8 cellular contexts compared by ENCODE assay signal in genomic region chr21:36104306-36105300, GRCh38. TPM values are rescaled to one million over a fixed set of nuclear protein-coding genes. Genes with fewer than 3 reads are reported as not detected.
DNase-seq lines count a peak whose midpoint lies in the region; ATAC-seq and TF ChIP-seq lines count a peak whose summit lies in the region.

No MANE protein-coding gene starts in this region.

- no peak overlapping the region for H3K27ac Mint-ChIP-seq in progenitor cell of endocrine pancreas

- H3K4me1 Mint-ChIP-seq in progenitor cell of endocrine pancreas (ENCODE audit: low read depth) = no peaks in the 10 kb centered on the region

- DNase-seq in C1 segment of cervical spinal cord (lab: John Stamatoyannopoulos, UW) = peak in 11 of 14 donors; percentile 36 to 85 (median 76)
- DNase-seq in NOMO-1 treated with dmso at 0.1 percent for 144 hours (lab: John Stamatoyannopoulos, UW; ENCODE audit: unreplicated experiment) = peak; percentile 58
- peak; percentile 41 for DNase-seq in activated naive CD4-positive, alpha-beta T cell treated with Interleukin-2 at 50 U/mL for 16 hours
- DNase-seq in head of caudate nucleus = peak; percentile 62 to 96 (median 84)
- peak; percentile 15 for DNase-seq in progenitor cell of endocrine pancreas (ENCODE audit: low spot score, unreplicated experiment)
- peak; percentile 52 for DNase-seq in ureter (ENCODE audit: low spot score)

- no peak overlapping the region for H3K4me3 Mint-ChIP-seq in progenitor cell of endocrine pancreas (ENCODE audit: low read depth)

- peaks cover 11% of the 10 kb centered on the region for H3K9me3 Mint-ChIP-seq in progenitor cell of endocrine pancreas (ENCODE audit: low read depth)

- H3K36me3 Mint-ChIP-seq in progenitor cell of endocrine pancreas (ENCODE audit: insufficient read depth) = no peaks in the 10 kb centered on the region

- H3K27me3 Mint-ChIP-seq in progenitor cell of endocrine pancreas = peaks cover 41% of the 10 kb centered on the region

- peak; percentile 59 for TF ChIP-seq CTCF in progenitor cell of endocrine pancreas (IDR thresholded peaks at IDR 0.05; ENCODE audit: unreplicated experiment)

- intact Hi-C loops in head of caudate nucleus (cut with DNase I) = loop anchor here (5.0 kb wide), 1 partner anchor 42 kb away; the partner anchor contains the start of gene SETD4

- ATAC-seq in HG03280 (IDR thresholded peaks at IDR 0.05; ENCODE audit: unreplicated experiment) (no peak), GM19395 (IDR thresholded peaks at IDR 0.05; ENCODE audit: unreplicated experiment) (no peak)

RNA-seq across cellular contexts. Expression of gene CBR3, which starts 30.3 kb away (rescaled TPM):
- total RNA-seq in progenitor cell of endocrine pancreas = not detected in 2 replicates
- total RNA-seq in ureter = 1.8 TPM

RNA-seq across cellular contexts. Expression of gene CBR1, which starts 34.8 kb away (rescaled TPM):
- total RNA-seq in progenitor cell of endocrine pancreas (13.2 and 13.5 TPM in 2 replicates), ureter (44.2 TPM)

RNA-seq across cellular contexts. Expression of gene SETD4, which starts 44.3 kb away (rescaled TPM):
- total RNA-seq in progenitor cell of endocrine pancreas (45.8 and 45.9 TPM in 2 replicates), ureter (38.2 TPM)

RNA-seq across cellular contexts. Expression of gene DOP1B, which starts 52.0 kb away (rescaled TPM):
- total RNA-seq in progenitor cell of endocrine pancreas (47.7 and 57.4 TPM in 2 replicates), ureter (31.0 TPM)

Comparison
In these comparisons a context has a peak if more than half of its experiments do, and no peak if none do; other contexts are left out.
1. DNase-seq: peak in every context shown above with its lines; median percentile 84 in head of caudate nucleus; 76 in C1 segment of cervical spinal cord; 58 in NOMO-1 treated with dmso at 0.1 percent for 144 hours; 52 in ureter; 41 in activated naive CD4-positive, alpha-beta T cell treated with Interleukin-2 at 50 U/mL for 16 hours; 15 in progenitor cell of endocrine pancreas.